9 cellular contexts compared by ENCODE assay signal in genomic region chr2:207133862-207134519, GRCh38. TPM values are rescaled to one million over a fixed set of nuclear protein-coding genes. Genes with fewer than 3 reads are reported as not detected.
DNase-seq lines count a peak whose midpoint lies in the region; ATAC-seq, FAIRE-seq and TF ChIP-seq lines count a peak whose summit lies in the region.
"Had no signal": no experiment of that assay in that cellular context is flagged by ENCODE, and none has a peak within 500 bp of the region (broad histone marks: within the 10 kb centered on the region; RNA-seq: fewer than 3 reads in every experiment).

No MANE protein-coding gene starts in this region.

- POLR2A ChIA-PET in MCF 10A (lab: Yijun Ruan, JAX): interaction anchor here (0.5 to 7.0 kb wide), 11 partner anchors 9 to 1064 kb away, joined by 3 to 61 read pairs (median 4); partner anchors contain the start of gene KLF7

- dilution Hi-C loops in mammary epithelial cell (cut with HindIII; ENCODE audit: low sequenced_read_pairs): no loop called here

- H3K9me3 Mint-ChIP-seq in MCF 10A (ENCODE audit: unreplicated experiment): peaks cover 7% of the 10 kb centered on the region
- no peaks in the 10 kb centered on the region for H3K9me3 Mint-ChIP-seq in astrocyte (ENCODE audit: unreplicated experiment)

- no peak overlapping the region for H2AFZ ChIP-seq in mammary epithelial cell (ENCODE audit: low read depth, low read length)
- no peak overlapping the region for H2AFZ ChIP-seq in astrocyte (ENCODE audit: low read depth, low read length)

- H3K4me3 Mint-ChIP-seq in MCF 10A (ENCODE audit: unreplicated experiment): peak overlapping the region; percentile 59
- peak overlapping the region; percentile 62 for H3K4me3 Mint-ChIP-seq in astrocyte (ENCODE audit: unreplicated experiment)

- H4K20me1 ChIP-seq in mammary epithelial cell (ENCODE audit: insufficient read depth, low read length): peaks cover under 1% of the 10 kb centered on the region
- H4K20me1 ChIP-seq in astrocyte (ENCODE audit: insufficient read depth, low read length): peaks cover 99% of the 10 kb centered on the region

- intact Hi-C loops in MCF 10A (cut with micrococcal nuclease) (no loop called here), mammary epithelial cell (cut with micrococcal nuclease) (loop anchor here (10.0 kb wide), 1 partner anchor 149 kb away; no protein-coding TSS in a partner anchor)

- 75% methylated on average over 13 of the region's 13 CpGs for WGBS in mammary epithelial cell (ENCODE audit: low coverage, missing lambda C conversion rate)

- CTCF ChIA-PET in MCF 10A (lab: Yijun Ruan, JAX) (interaction anchor here (0.8 to 1.3 kb wide), 3 partner anchors 14 to 146 kb away, joined by 3 to 4 read pairs (median 3); no protein-coding TSS in a partner anchor), mammary epithelial cell (lab: Charles Lee; ENCODE audit: low non-redundant PET) (no interaction called here)

- H3K27me3 Mint-ChIP-seq in MCF 10A (ENCODE audit: insufficient read depth, unreplicated experiment) (no peaks in the 10 kb centered on the region), astrocyte (ENCODE audit: low read depth, unreplicated experiment) (no peaks in the 10 kb centered on the region)

- H3K4me2 ChIP-seq in mammary epithelial cell (ENCODE audit: insufficient read depth, low read depth, low read length) (no peak overlapping the region), astrocyte (ENCODE audit: low read length) (peak overlapping the region; percentile 79)

- H3K27ac Mint-ChIP-seq in MCF 10A (ENCODE audit: low read depth, unreplicated experiment): peak overlapping the region; percentile 78
- H3K27ac Mint-ChIP-seq in astrocyte (ENCODE audit: unreplicated experiment): peak overlapping the region; percentile 85

- H3K4me3 ChIP-seq in mammary epithelial cell (replicated peaks in 1 of 3; ENCODE audit: insufficient read depth in 1 of 3, low read depth in 2 of 3, low read length in 3 of 3): no peak overlapping the region
- H3K4me3 ChIP-seq in astrocyte (ENCODE audit: insufficient read depth, low read depth, low read length): peak overlapping the region; percentile 8
- no peak overlapping the region for H3K4me3 ChIP-seq in kidney epithelial cell (ENCODE audit: low read depth, low read length)
- no peak overlapping the region for H3K4me3 ChIP-seq in BE2C (ENCODE audit: low read depth, low read length)

- peaks cover 100% of the 10 kb centered on the region for H3K79me2 ChIP-seq in mammary epithelial cell (ENCODE audit: insufficient read depth, low read length)
- H3K79me2 ChIP-seq in astrocyte (ENCODE audit: insufficient read depth, low read length): peaks cover 100% of the 10 kb centered on the region

- H3K4me1 ChIP-seq in mammary epithelial cell (ENCODE audit: insufficient read depth, low read length) (peaks cover 32% of the 10 kb centered on the region), astrocyte (ENCODE audit: insufficient read depth, low read length) (peaks cover 59% of the 10 kb centered on the region), BE2C (peaks cover 68% of the 10 kb centered on the region)

- H3K27ac ChIP-seq in mammary epithelial cell (ENCODE audit: insufficient read depth, low read depth, low read length) (no peak overlapping the region), astrocyte (ENCODE audit: low read depth, low read length) (peak overlapping the region; percentile 67), temporal lobe (ENCODE audit: low read depth, low read length) (peak overlapping the region; percentile 29)
- H3K27ac ChIP-seq: VCaP had no signal

- no peak for TF ChIP-seq CTCF in MCF 10A (IDR thresholded peaks at IDR 0.05; ENCODE audit: unreplicated experiment)
- TF ChIP-seq CTCF in mammary epithelial cell (conservative IDR thresholded peaks at IDR 0.05 in 1 of 2, IDR thresholded peaks at IDR 0.05 in 1 of 2; ENCODE audit: extremely low read depth in 1 of 2, insufficient read depth in 1 of 2, low read depth in 1 of 2, low read length in 2 of 2): no peak
- TF ChIP-seq CTCF in astrocyte (IDR thresholded peaks at IDR 0.05; ENCODE audit: insufficient read depth, low read depth, low read length): no peak
- TF ChIP-seq CTCF in kidney epithelial cell (IDR thresholded peaks at IDR 0.05; ENCODE audit: insufficient read depth, low read length, poor library complexity, severe bottlenecking): no peak
- TF ChIP-seq CTCF in BE2C (IDR thresholded peaks at IDR 0.05; ENCODE audit: low read depth, low read length): no peak

- H3K9ac ChIP-seq in mammary epithelial cell (ENCODE audit: insufficient read depth, low read length) (no peak overlapping the region), astrocyte (ENCODE audit: low read length) (peak overlapping the region; percentile 54)

- H3K36me3 ChIP-seq in mammary epithelial cell (ENCODE audit: insufficient read depth, low read length) (peaks cover 22% of the 10 kb centered on the region), astrocyte (ENCODE audit: insufficient read depth, low read length) (peaks cover 7% of the 10 kb centered on the region), kidney epithelial cell (ENCODE audit: control insufficient read depth, insufficient read depth, low read length) (no peaks in the 10 kb centered on the region), BE2C (peaks cover 56% of the 10 kb centered on the region)

- H3K27me3 ChIP-seq in mammary epithelial cell (ENCODE audit: insufficient read depth, low read length) (no peaks in the 10 kb centered on the region), astrocyte (ENCODE audit: insufficient read depth, low read length) (no peaks in the 10 kb centered on the region), kidney epithelial cell (ENCODE audit: control insufficient read depth, insufficient read depth, low read length) (no peaks in the 10 kb centered on the region), BE2C (no peaks in the 10 kb centered on the region)

- no peak for FAIRE-seq in astrocyte (lab: Jason Lieb, UNC)

- DNase-seq in MCF 10A (ENCODE audit: unreplicated experiment) (peak; percentile 81), mammary epithelial cell (no peak), astrocyte (ENCODE audit: low read depth) (peak; percentile 92), kidney epithelial cell (ENCODE audit: low read depth) (peak; percentile 92), BE2C (no peak), globus pallidus (ENCODE audit: low spot score) (no peak)

- H3K4me1 Mint-ChIP-seq in MCF 10A (ENCODE audit: insufficient read depth, unreplicated experiment): peaks cover 57% of the 10 kb centered on the region
- peaks cover 93% of the 10 kb centered on the region for H3K4me1 Mint-ChIP-seq in astrocyte (ENCODE audit: low read depth, unreplicated experiment)

- in situ Hi-C loops in mammary epithelial cell (cut with MboI; ENCODE audit: low sequenced_read_pairs in 2 of 2): no loop called here

- BruUV-seq in MCF 10A (replicated peaks; lab: Mats Ljungman, UMichigan): no TSS peak
- no TSS peak for BruUV-seq in mammary epithelial cell (replicated peaks; lab: Mats Ljungman, UMichigan)

- H3K36me3 Mint-ChIP-seq in MCF 10A (ENCODE audit: insufficient read depth, unreplicated experiment) (peaks cover 17% of the 10 kb centered on the region), astrocyte (ENCODE audit: low read depth, unreplicated experiment) (peaks cover 18% of the 10 kb centered on the region)

- H3K9me3 ChIP-seq in mammary epithelial cell (replicated peaks; ENCODE audit: insufficient read depth, low read length) (no peaks in the 10 kb centered on the region), astrocyte (ENCODE audit: insufficient read depth, low read depth, low read length) (no peaks in the 10 kb centered on the region), BE2C (no peaks in the 10 kb centered on the region)

- no peak for ATAC-seq in GM18867 (IDR thresholded peaks at IDR 0.05; ENCODE audit: unreplicated experiment)

RNA-seq across cellular contexts. Expression of gene KLF7, which starts 31.8 kb away (rescaled TPM):
- 40.1 and 51.8 TPM in 2 replicates for total RNA-seq in MCF 10A (2022)
- total RNA-seq in mammary epithelial cell: 10 to 100 TPM; 41.3 to 81.5 TPM
- 32.7 TPM for polyA plus RNA-seq in mammary epithelial cell
- polyA minus RNA-seq in mammary epithelial cell: 90.2 TPM
- total RNA-seq in astrocyte: 76.5 and 81.2 TPM in 2 replicates
- 58.2 and 58.7 TPM in 2 replicates for total RNA-seq in kidney epithelial cell
- total RNA-seq in temporal lobe: 77.0 TPM
- polyA plus RNA-seq in BE2C (2012; ENCODE audit: insufficient read depth, insufficient read length, low read depth): 40.8 TPM

Comparison
In these comparisons a context has a peak if more than half of its experiments do, and no peak if none do; other contexts are left out.
1. DNase-seq: peak in MCF 10A (single experiment), astrocyte (single experiment) and kidney epithelial cell (single experiment); none in mammary epithelial cell (single experiment), BE2C (single experiment) and globus pallidus (single experiment).